Comparison of ENCODE assay signal across 23 cellular contexts in the genomic region with DNA sequence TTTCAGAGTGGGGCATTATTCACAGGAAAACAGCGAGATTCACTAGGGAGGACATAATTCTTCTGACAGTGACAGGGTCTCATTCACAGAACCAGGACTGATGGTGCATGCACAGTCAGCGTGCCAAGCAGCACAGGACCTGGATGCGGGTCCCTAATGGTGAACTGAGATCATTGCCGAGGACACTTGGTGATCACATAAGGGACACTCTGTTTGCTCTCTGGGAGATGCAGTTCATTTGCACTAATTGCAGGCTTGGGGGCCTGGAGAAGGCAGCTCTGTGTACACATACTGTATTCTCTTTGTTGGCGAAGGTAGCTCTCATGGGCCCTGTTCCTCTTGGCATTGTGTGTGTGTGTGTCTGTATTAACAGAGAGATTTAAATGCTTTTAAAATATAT.
A peak's percentile ranks its signal among the peaks of the same experiment; 100 is the strongest.
DNase-seq lines count a peak whose midpoint lies in the region; TF ChIP-seq lines count a peak whose summit lies in the region.
"Had no signal": no experiment of that assay in that cellular context is flagged by ENCODE, and none has a peak within 500 bp of the region (broad histone marks: within the 10 kb centered on the region; RNA-seq: fewer than 3 reads in every experiment).

No MANE protein-coding gene starts in this region.

- no peaks in the 10 kb centered on the region for H3K9me3 Mint-ChIP-seq in endothelial cell (ENCODE audit: unreplicated experiment)
- no peaks in the 10 kb centered on the region for H3K9me3 Mint-ChIP-seq in activated naive CD8-positive, alpha-beta T cell treated with anti-CD3 and anti-CD28 coated beads for 36 hours
- H3K9me3 Mint-ChIP-seq: HFFc6; natural killer cell treated with Interleukin-12 subunit alpha and Interleukin-12 subunit beta and Interleukin-15 and Interleukin-18, amount 100 ng/mL, for 72 hours; stimulated activated naive CD8-positive, alpha-beta T cell treated with anti-CD3 and anti-CD28 coated beads, Interleukin-15, amount 100 ng/mL, for 72 hours; T-cell had no signal

- H3K36me3 Mint-ChIP-seq in endothelial cell (ENCODE audit: low read depth, unreplicated experiment): no peaks in the 10 kb centered on the region
- H3K36me3 Mint-ChIP-seq in activated naive CD8-positive, alpha-beta T cell treated with anti-CD3 and anti-CD28 coated beads for 36 hours: no peaks in the 10 kb centered on the region
- H3K36me3 Mint-ChIP-seq: CD4-positive, CD25-positive, alpha-beta regulatory T cell; natural killer cell treated with Interleukin-12 subunit alpha and Interleukin-12 subunit beta and Interleukin-15 and Interleukin-18, amount 100 ng/mL, for 72 hours; T-cell had no signal

- H2AFZ ChIP-seq in mammary epithelial cell (ENCODE audit: low read depth, low read length): no peak overlapping the region
- H2AFZ ChIP-seq: parathyroid adenoma had no signal

- no peak overlapping the region for H3K27ac ChIP-seq in mammary epithelial cell (ENCODE audit: insufficient read depth, low read depth, low read length)
- H3K27ac ChIP-seq: esophagus muscularis mucosa, gastrocnemius medialis, parathyroid adenoma, sigmoid colon, SJSA1, transverse colon had no signal

- no peaks in the 10 kb centered on the region for H3K4me1 Mint-ChIP-seq in endothelial cell (ENCODE audit: unreplicated experiment)
- no peaks in the 10 kb centered on the region for H3K4me1 Mint-ChIP-seq in activated naive CD8-positive, alpha-beta T cell treated with anti-CD3 and anti-CD28 coated beads for 36 hours
- H3K4me1 Mint-ChIP-seq: CD4-positive, CD25-positive, alpha-beta regulatory T cell; stimulated activated naive CD8-positive, alpha-beta T cell treated with anti-CD3 and anti-CD28 coated beads, Interleukin-15, amount 100 ng/mL, for 72 hours; T-cell had no signal

- H3K9ac ChIP-seq in mammary epithelial cell (ENCODE audit: insufficient read depth, low read length): no peak overlapping the region
- H3K9ac ChIP-seq: parathyroid adenoma had no signal

- H3K4me1 ChIP-seq in mammary epithelial cell (ENCODE audit: insufficient read depth, low read length): no peaks in the 10 kb centered on the region
- H3K4me1 ChIP-seq: esophagus muscularis mucosa, gastrocnemius medialis, parathyroid adenoma, sigmoid colon, SJSA1, transverse colon had no signal

- no peaks in the 10 kb centered on the region for H3K36me3 ChIP-seq in mammary epithelial cell (ENCODE audit: insufficient read depth, low read length)
- H3K36me3 ChIP-seq: esophagus muscularis mucosa, gastrocnemius medialis, sigmoid colon, SJSA1, transverse colon had no signal

- DNase-seq in NCI-H1105 (lab: John Stamatoyannopoulos, UW) (peak; percentile 16), NCI-H69 (lab: John Stamatoyannopoulos, UW) (peak; percentile 99), endothelial cell (ENCODE audit: low spot score) (no peak), superior temporal gyrus (ENCODE audit: extremely low spot score) (peak; percentile 49), mammary epithelial cell (no peak)
- no peak for DNase-seq in activated naive CD8-positive, alpha-beta T cell treated with anti-CD3 and anti-CD28 coated beads for 36 hours
- no peak for DNase-seq in stimulated activated CD4-positive, alpha-beta T cell treated with anti-CD3 and anti-CD28 coated beads, Interleukin-1b, Interleukin-23, amount 100 ng/mL, for 48 hours
- DNase-seq: activated gamma-delta T cell; CD4-positive, CD25-positive, alpha-beta regulatory T cell; effector memory CD8-positive, alpha-beta T cell; gastrocnemius medialis; HFFc6; NCI-H2029; NCI-H510A treated with DMSO at 0.1 percent for 48 hours; sigmoid colon; stimulated activated CD4-positive, alpha-beta T cell treated with anti-CD3 and anti-CD28 coated beads, Interleukin-15, amount 100 ng/mL, for 24 hours; stimulated activated naive CD8-positive, alpha-beta T cell treated with anti-CD3 and anti-CD28 coated beads, Interleukin-15, amount 100 ng/mL, for 72 hours; T-cell; transverse colon had no signal

- H3K27ac Mint-ChIP-seq in endothelial cell (ENCODE audit: unreplicated experiment): peak overlapping the region; percentile 57
- H3K27ac Mint-ChIP-seq in activated naive CD8-positive, alpha-beta T cell treated with anti-CD3 and anti-CD28 coated beads for 36 hours: no peak overlapping the region
- H3K27ac Mint-ChIP-seq: CD4-positive, CD25-positive, alpha-beta regulatory T cell; effector memory CD8-positive, alpha-beta T cell; HFFc6; natural killer cell treated with Interleukin-12 subunit alpha and Interleukin-12 subunit beta and Interleukin-15 and Interleukin-18, amount 100 ng/mL, for 72 hours; stimulated activated naive CD8-positive, alpha-beta T cell treated with anti-CD3 and anti-CD28 coated beads, Interleukin-15, amount 100 ng/mL, for 72 hours; T-cell had no signal

- no peaks in the 10 kb centered on the region for H3K27me3 Mint-ChIP-seq in endothelial cell (ENCODE audit: unreplicated experiment)
- H3K27me3 Mint-ChIP-seq in activated naive CD8-positive, alpha-beta T cell treated with anti-CD3 and anti-CD28 coated beads for 36 hours: no peaks in the 10 kb centered on the region
- H3K27me3 Mint-ChIP-seq: CD4-positive, CD25-positive, alpha-beta regulatory T cell; effector memory CD8-positive, alpha-beta T cell; natural killer cell treated with Interleukin-12 subunit alpha and Interleukin-12 subunit beta and Interleukin-15 and Interleukin-18, amount 100 ng/mL, for 72 hours; stimulated activated naive CD8-positive, alpha-beta T cell treated with anti-CD3 and anti-CD28 coated beads, Interleukin-15, amount 100 ng/mL, for 72 hours; T-cell had no signal

- in situ Hi-C loops in mammary epithelial cell (cut with MboI; ENCODE audit: low sequenced_read_pairs in 2 of 2): loop anchor here in 1 of 2 donors (25.0 kb wide), 1 partner anchor 398 kb away; no protein-coding TSS in a partner anchor

- no TSS peak for BruUV-seq in mammary epithelial cell (replicated peaks; lab: Mats Ljungman, UMichigan)

- intact Hi-C loops in mammary epithelial cell (cut with micrococcal nuclease): no loop called here

- H3K9me3 ChIP-seq in mammary epithelial cell (replicated peaks; ENCODE audit: insufficient read depth, low read length): no peaks in the 10 kb centered on the region
- H3K9me3 ChIP-seq: esophagus muscularis mucosa, gastrocnemius medialis, sigmoid colon, SJSA1, transverse colon had no signal

- CTCF ChIA-PET in mammary epithelial cell (lab: Charles Lee; ENCODE audit: low non-redundant PET): no interaction called here

- no peak overlapping the region for H3K4me2 ChIP-seq in mammary epithelial cell (ENCODE audit: insufficient read depth, low read depth, low read length)

- no peaks in the 10 kb centered on the region for H3K79me2 ChIP-seq in mammary epithelial cell (ENCODE audit: insufficient read depth, low read length)
- H3K79me2 ChIP-seq: parathyroid adenoma had no signal

- dilution Hi-C loops in mammary epithelial cell (cut with HindIII; ENCODE audit: low sequenced_read_pairs): no loop called here

- H3K4me3 ChIP-seq in mammary epithelial cell (replicated peaks in 1 of 3; ENCODE audit: insufficient read depth in 1 of 3, low read depth in 2 of 3, low read length in 3 of 3): no peak overlapping the region
- H3K4me3 ChIP-seq: esophagus muscularis mucosa, gastrocnemius medialis, sigmoid colon, SJSA1, transverse colon had no signal

- TF ChIP-seq CTCF in endothelial cell (IDR thresholded peaks at IDR 0.05; ENCODE audit: unreplicated experiment) (no peak), mammary epithelial cell (conservative IDR thresholded peaks at IDR 0.05 in 1 of 2, IDR thresholded peaks at IDR 0.05 in 1 of 2; ENCODE audit: extremely low read depth in 1 of 2, insufficient read depth in 1 of 2, low read depth in 1 of 2, low read length in 2 of 2) (no peak)

- WGBS in mammary epithelial cell (ENCODE audit: low coverage, missing lambda C conversion rate): 97% methylated on average over 5 of the region's 5 CpGs

- H4K20me1 ChIP-seq in mammary epithelial cell (ENCODE audit: insufficient read depth, low read length): no peaks in the 10 kb centered on the region

- no peak overlapping the region for H3K4me3 Mint-ChIP-seq in endothelial cell (ENCODE audit: unreplicated experiment)
- H3K4me3 Mint-ChIP-seq in activated naive CD8-positive, alpha-beta T cell treated with anti-CD3 and anti-CD28 coated beads for 36 hours: no peak overlapping the region
- H3K4me3 Mint-ChIP-seq: CD4-positive, CD25-positive, alpha-beta regulatory T cell; effector memory CD8-positive, alpha-beta T cell; HFFc6; natural killer cell treated with Interleukin-12 subunit alpha and Interleukin-12 subunit beta and Interleukin-15 and Interleukin-18, amount 100 ng/mL, for 72 hours; stimulated activated naive CD8-positive, alpha-beta T cell treated with anti-CD3 and anti-CD28 coated beads, Interleukin-15, amount 100 ng/mL, for 72 hours; T-cell had no signal

- no peaks in the 10 kb centered on the region for H3K27me3 ChIP-seq in mammary epithelial cell (ENCODE audit: insufficient read depth, low read length)
- H3K27me3 ChIP-seq: esophagus muscularis mucosa, gastrocnemius medialis, sigmoid colon, transverse colon had no signal

Comparison
In these comparisons a context has a peak if more than half of its experiments do, and no peak if none do; other contexts are left out.
1. DNase-seq: peak in NCI-H1105 (single experiment), NCI-H69 (single experiment) and superior temporal gyrus (single experiment); none in endothelial cell (single experiment), activated naive CD8-positive, alpha-beta T cell treated with anti-CD3 and anti-CD28 coated beads for 36 hours (single experiment), mammary epithelial cell (single experiment) and stimulated activated CD4-positive, alpha-beta T cell treated with anti-CD3 and anti-CD28 coated beads, Interleukin-1b, Interleukin-23, amount 100 ng/mL, for 48 hours (single experiment).